In the genomic region with DNA sequence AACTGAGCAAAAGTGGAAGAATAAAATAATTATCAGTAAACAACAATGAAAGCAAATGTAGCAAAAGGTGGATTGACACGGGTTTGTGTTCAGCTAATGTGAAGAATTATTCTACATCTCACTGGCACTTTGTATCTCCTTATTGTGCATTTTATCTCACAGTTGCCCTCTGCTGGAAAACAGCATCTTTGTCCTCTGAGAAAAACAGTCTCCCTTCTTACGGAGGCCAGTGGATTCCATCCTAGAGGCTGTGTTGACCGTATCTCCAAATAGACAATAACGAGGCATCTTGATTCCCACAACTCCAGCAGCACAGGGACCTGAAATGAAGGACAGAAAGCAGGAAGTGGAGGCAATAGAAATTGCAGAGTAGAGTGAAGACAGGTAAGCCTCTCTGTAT, we compare ENCODE assay signal across 8 cellular contexts. TPM values are rescaled to one million over a fixed set of nuclear protein-coding genes. Genes with fewer than 3 reads are reported as not detected.
DNase-seq lines count a peak whose midpoint lies in the region; ATAC-seq and TF ChIP-seq lines count a peak whose summit lies in the region.

No MANE protein-coding gene starts in this region.

- H3K4me1 Mint-ChIP-seq in GM23338 (peaks cover 5% of the 10 kb centered on the region), T-cell (peaks cover 2 to 8% (median 7%) of the 10 kb centered on the region in 3 donors)

- no peaks in the 10 kb centered on the region for H3K4me1 ChIP-seq in GM23338 (ENCODE audit: insufficient read depth)

- H3K27me3 Mint-ChIP-seq in GM23338 (ENCODE audit: insufficient read depth, low read depth, poor library complexity): peaks cover 2% of the 10 kb centered on the region
- H3K27me3 Mint-ChIP-seq in T-cell: peaks cover 4 to 13% of the 10 kb centered on the region in 2 donors

- no peaks in the 10 kb centered on the region for H3K27me3 ChIP-seq in GM23338 (ENCODE audit: insufficient read depth)

- H3K79me2 ChIP-seq in GM23338 (replicated peaks; ENCODE audit: insufficient read depth): no peaks in the 10 kb centered on the region

- no peak overlapping the region for H3K4me3 ChIP-seq in GM23338

- ATAC-seq in GM23338 (peak; percentile 49; the same call in 2 of the 3 replicates), HG03565 (IDR thresholded peaks at IDR 0.05; ENCODE audit: unreplicated experiment) (no peak), T-cell (replicated peaks in 1 of 4) (no peak), HG03521 (IDR thresholded peaks at IDR 0.05; ENCODE audit: unreplicated experiment) (no peak), HG03457 (IDR thresholded peaks at IDR 0.05; ENCODE audit: unreplicated experiment) (no peak)

- no peaks in the 10 kb centered on the region for H3F3A ChIP-seq in GM23338 (replicated peaks; ENCODE audit: low read depth)

- no peak overlapping the region for H3K27ac ChIP-seq in GM23338 (ENCODE audit: low read depth)
- no peak overlapping the region for H3K27ac ChIP-seq in VCaP

- TF ChIP-seq CTCF in AG09319 (IDR thresholded peaks at IDR 0.05; ENCODE audit: low read depth, low read length): peak; percentile 40
- peak; percentile 59 to 70 for TF ChIP-seq CTCF in GM23338 (conservative IDR thresholded peaks at IDR 0.05; ENCODE audit: low read depth in 2 of 2)
- peak; percentile 79 for TF ChIP-seq CTCF in VCaP (conservative IDR thresholded peaks at IDR 0.05)

- no peak overlapping the region for H2AFZ ChIP-seq in GM23338

- peaks cover 6% of the 10 kb centered on the region for H3K9me2 ChIP-seq in GM23338 (ENCODE audit: insufficient read depth)

- no peak overlapping the region for H3K4me3 Mint-ChIP-seq in GM23338
- H3K4me3 Mint-ChIP-seq in T-cell: no peak overlapping the region

- H3K36me3 Mint-ChIP-seq in GM23338 (ENCODE audit: low read depth) (no peaks in the 10 kb centered on the region), T-cell (no peaks in the 10 kb centered on the region)

- H3K9me3 Mint-ChIP-seq in GM23338: no peaks in the 10 kb centered on the region
- no peaks in the 10 kb centered on the region for H3K9me3 Mint-ChIP-seq in T-cell

- POLR2A ChIA-PET in T-cell (lab: Charles Lee): interaction anchor here in 1 of 2 donors (0.6 kb wide), 1 partner anchor 243 kb away, joined by 4 read pairs; no protein-coding TSS in a partner anchor

- H3K4me2 ChIP-seq in GM23338: no peak overlapping the region

- no peak for DNase-seq in AG09319 (ENCODE audit: extremely low read depth, low read depth)
- DNase-seq in GM23338 (ENCODE audit: low spot score): peak; percentile 51
- peak; percentile 25 for DNase-seq in kidney tubule cell (ENCODE audit: low spot score)
- DNase-seq in T-cell: no peak

- H3K27ac Mint-ChIP-seq in GM23338 (no peak overlapping the region), T-cell (no peak overlapping the region)

- H3K36me3 ChIP-seq in GM23338 (ENCODE audit: insufficient read depth): no peaks in the 10 kb centered on the region

- no peaks in the 10 kb centered on the region for H4K20me1 ChIP-seq in GM23338 (replicated peaks; ENCODE audit: insufficient read depth)

- CTCF ChIA-PET in T-cell (lab: Charles Lee): interaction anchor here (0.6 to 4.9 kb wide), 6 partner anchors 10 to 653 kb away, joined by 3 to 27 read pairs (median 6); no protein-coding TSS in a partner anchor

TF ChIP-seq in GM23338, 12 proteins besides CTCF, POLR2A, EP300 and RAD21 (continues in another document):
- TF ChIP-seq STAT1 (IDR thresholded peaks at IDR 0.05; ENCODE audit: unreplicated experiment): no peak
- TF ChIP-seq, protein P1, sequence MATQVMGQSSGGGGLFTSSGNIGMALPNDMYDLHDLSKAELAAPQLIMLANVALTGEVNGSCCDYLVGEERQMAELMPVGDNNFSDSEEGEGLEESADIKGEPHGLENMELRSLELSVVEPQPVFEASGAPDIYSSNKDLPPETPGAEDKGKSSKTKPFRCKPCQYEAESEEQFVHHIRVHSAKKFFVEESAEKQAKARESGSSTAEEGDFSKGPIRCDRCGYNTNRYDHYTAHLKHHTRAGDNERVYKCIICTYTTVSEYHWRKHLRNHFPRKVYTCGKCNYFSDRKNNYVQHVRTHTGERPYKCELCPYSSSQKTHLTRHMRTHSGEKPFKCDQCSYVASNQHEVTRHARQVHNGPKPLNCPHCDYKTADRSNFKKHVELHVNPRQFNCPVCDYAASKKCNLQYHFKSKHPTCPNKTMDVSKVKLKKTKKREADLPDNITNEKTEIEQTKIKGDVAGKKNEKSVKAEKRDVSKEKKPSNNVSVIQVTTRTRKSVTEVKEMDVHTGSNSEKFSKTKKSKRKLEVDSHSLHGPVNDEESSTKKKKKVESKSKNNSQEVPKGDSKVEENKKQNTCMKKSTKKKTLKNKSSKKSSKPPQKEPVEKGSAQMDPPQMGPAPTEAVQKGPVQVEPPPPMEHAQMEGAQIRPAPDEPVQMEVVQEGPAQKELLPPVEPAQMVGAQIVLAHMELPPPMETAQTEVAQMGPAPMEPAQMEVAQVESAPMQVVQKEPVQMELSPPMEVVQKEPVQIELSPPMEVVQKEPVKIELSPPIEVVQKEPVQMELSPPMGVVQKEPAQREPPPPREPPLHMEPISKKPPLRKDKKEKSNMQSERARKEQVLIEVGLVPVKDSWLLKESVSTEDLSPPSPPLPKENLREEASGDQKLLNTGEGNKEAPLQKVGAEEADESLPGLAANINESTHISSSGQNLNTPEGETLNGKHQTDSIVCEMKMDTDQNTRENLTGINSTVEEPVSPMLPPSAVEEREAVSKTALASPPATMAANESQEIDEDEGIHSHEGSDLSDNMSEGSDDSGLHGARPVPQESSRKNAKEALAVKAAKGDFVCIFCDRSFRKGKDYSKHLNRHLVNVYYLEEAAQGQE (IDR thresholded peaks at IDR 0.05; ENCODE audit: unreplicated experiment): no peak
- TF ChIP-seq, protein P2, sequence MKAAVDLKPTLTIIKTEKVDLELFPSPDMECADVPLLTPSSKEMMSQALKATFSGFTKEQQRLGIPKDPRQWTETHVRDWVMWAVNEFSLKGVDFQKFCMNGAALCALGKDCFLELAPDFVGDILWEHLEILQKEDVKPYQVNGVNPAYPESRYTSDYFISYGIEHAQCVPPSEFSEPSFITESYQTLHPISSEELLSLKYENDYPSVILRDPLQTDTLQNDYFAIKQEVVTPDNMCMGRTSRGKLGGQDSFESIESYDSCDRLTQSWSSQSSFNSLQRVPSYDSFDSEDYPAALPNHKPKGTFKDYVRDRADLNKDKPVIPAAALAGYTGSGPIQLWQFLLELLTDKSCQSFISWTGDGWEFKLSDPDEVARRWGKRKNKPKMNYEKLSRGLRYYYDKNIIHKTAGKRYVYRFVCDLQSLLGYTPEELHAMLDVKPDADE (IDR thresholded peaks at IDR 0.05): no peak
- no peak for TF ChIP-seq NANOG (IDR thresholded peaks at IDR 0.05; ENCODE audit: borderline replicate concordance)
- TF ChIP-seq ZNF331 (CRISPR knock-in tag; IDR thresholded peaks at IDR 0.05; ENCODE audit: low read depth): no peak
- no peak for TF ChIP-seq ZNF114 (CRISPR knock-in tag; IDR thresholded peaks at IDR 0.05)
- no peak for TF ChIP-seq JUNB (IDR thresholded peaks at IDR 0.05; ENCODE audit: unreplicated experiment)
- no peak for TF ChIP-seq EZH2 (IDR thresholded peaks at IDR 0.05; ENCODE audit: low read depth, unreplicated experiment)
- no peak for TF ChIP-seq CREB1 (CRISPR knock-in tag; IDR thresholded peaks at IDR 0.05; ENCODE audit: low read depth)
- no peak for TF ChIP-seq EZH2phosphoT487 (IDR thresholded peaks at IDR 0.05; ENCODE audit: unreplicated experiment)
- TF ChIP-seq POLR2AphosphoS5 (IDR thresholded peaks at IDR 0.05; ENCODE audit: low read depth): no peak

RNA-seq across cellular contexts. Expression of a gene that starts 51.3 kb away (rescaled TPM):
- total RNA-seq in GM23338 (2014; rRNA removed; shearing (Covaris generic)): 16.3 and 18.2 TPM in 2 replicates
- polyA plus RNA-seq in GM23338 (2016; fragmentation: Nextera tagmentation; extraction: Ambion mirVana): 10.2 and 11.1 TPM in 2 replicates
- total RNA-seq in T-cell: under 1 TPM; 0.13 to 0.57 (median 0.20) TPM

Comparison
In these comparisons a context has a peak if more than half of its experiments do, and no peak if none do; other contexts are left out.
1. DNase-seq: peak in GM23338 (single experiment) and kidney tubule cell (single experiment); none in AG09319 (single experiment) and T-cell (0 of 34).
2. RNA of a gene that starts 51.3 kb away (total RNA-seq): 16.3 to 18.2 TPM in GM23338; 0.13 to 0.57 TPM in T-cell; every median in the first group is over 10 times any median in the second.
3. Peak in every context shown above with its lines, with median percentiles within 50 percentile points of each other: CTCF ChIP-seq.